In genomic region chr12:80064269-80064668, GRCh38 we compare ENCODE assay signal across 30 cellular contexts. TPM values are rescaled to one million over a fixed set of nuclear protein-coding genes. Genes with fewer than 3 reads are reported as not detected.
DNase-seq lines count a peak whose midpoint lies in the region; ATAC-seq, FAIRE-seq and TF ChIP-seq lines count a peak whose summit lies in the region.
"Had no signal": no experiment of that assay in that cellular context is flagged by ENCODE, and none has a peak within 500 bp of the region (broad histone marks: within the 10 kb centered on the region; RNA-seq: fewer than 3 reads in every experiment).

No MANE protein-coding gene starts in this region.

- ATAC-seq in activated naive CD8-positive, alpha-beta T cell treated with anti-CD3 and anti-CD28 coated beads, Interleukin-2, amount 50 U/mL, for 24 hours: no peak
- ATAC-seq: activated CD8-positive, alpha-beta T cell treated with anti-CD3 and anti-CD28 coated beads, Interleukin-2, amount 10 ng/mL, durations not matched to agents 7 days and 5 days; activated T-helper 17 cell treated with anti-CD3 and anti-CD28 coated beads, Interleukin-2, amount 50 U/mL, for 72 hours; effector memory CD8-positive, alpha-beta T cell; left cardiac atrium; natural killer cell treated with Interleukin-12 subunit alpha and Interleukin-12 subunit beta and Interleukin-15 and Interleukin-18, amount 100 ng/mL, for 72 hours; pancreas had no signal

- no peak overlapping the region for H3K9ac ChIP-seq in neural progenitor cell
- H3K9ac ChIP-seq: BLaER1 had no signal

- H3K27me3 ChIP-seq in osteoblast (ENCODE audit: insufficient read depth, low read length) (no peaks in the 10 kb centered on the region), neural progenitor cell (no peaks in the 10 kb centered on the region)
- H3K27me3 ChIP-seq: BLaER1, pancreas, Peyer's patch had no signal

- H3K27me3 Mint-ChIP-seq in neural progenitor cell (ENCODE audit: insufficient read depth, low read depth): no peaks in the 10 kb centered on the region
- no peaks in the 10 kb centered on the region for H3K27me3 Mint-ChIP-seq in activated naive CD8-positive, alpha-beta T cell treated with anti-CD3 and anti-CD28 coated beads, Interleukin-2, amount 50 U/mL, for 24 hours
- H3K27me3 Mint-ChIP-seq: activated naive CD4-positive, alpha-beta T cell treated with anti-CD3 and anti-CD28 coated beads, Interleukin-2, amount 10 ng/mL, durations not matched to agents 7 days and 5 days; activated T-helper 17 cell treated with anti-CD3 and anti-CD28 coated beads, Interleukin-2, amount 50 U/mL, for 72 hours; stimulated activated naive CD8-positive, alpha-beta T cell treated with anti-CD3 and anti-CD28 coated beads, Interleukin-15, Interleukin-2, amounts not matched to agents 100 ng/mL and 50 ng/mL, for 24 hours had no signal

- no peak overlapping the region for H3K4me2 ChIP-seq in osteoblast (ENCODE audit: insufficient read depth, low read length)
- no peak overlapping the region for H3K4me2 ChIP-seq in neural progenitor cell
- H3K4me2 ChIP-seq: BLaER1 had no signal

- H3K27ac Mint-ChIP-seq in neural progenitor cell: no peak overlapping the region
- no peak overlapping the region for H3K27ac Mint-ChIP-seq in activated naive CD8-positive, alpha-beta T cell treated with anti-CD3 and anti-CD28 coated beads, Interleukin-2, amount 50 U/mL, for 24 hours
- H3K27ac Mint-ChIP-seq: activated CD8-positive, alpha-beta T cell treated with anti-CD3 and anti-CD28 coated beads, Interleukin-2, amount 10 ng/mL, durations not matched to agents 7 days and 5 days; activated naive CD4-positive, alpha-beta T cell treated with anti-CD3 and anti-CD28 coated beads, Interleukin-2, amount 10 ng/mL, durations not matched to agents 7 days and 5 days; activated T-helper 17 cell treated with anti-CD3 and anti-CD28 coated beads, Interleukin-2, amount 50 U/mL, for 72 hours; effector memory CD8-positive, alpha-beta T cell; natural killer cell treated with Interleukin-12 subunit alpha and Interleukin-12 subunit beta and Interleukin-15 and Interleukin-18, amount 100 ng/mL, for 72 hours; stimulated activated naive CD8-positive, alpha-beta T cell treated with anti-CD3 and anti-CD28 coated beads, Interleukin-15, Interleukin-2, amounts not matched to agents 100 ng/mL and 50 ng/mL, for 24 hours had no signal

- H3K27ac ChIP-seq in osteoblast (ENCODE audit: low read depth, low read length) (no peak overlapping the region), neural progenitor cell (no peak overlapping the region)
- H3K27ac ChIP-seq: BLaER1, coronary artery, pancreas, Peyer's patch, thoracic aorta had no signal

- H3K9me3 ChIP-seq in osteoblast (ENCODE audit: low read depth, low read length) (no peaks in the 10 kb centered on the region), neural progenitor cell (ENCODE audit: low read depth) (no peaks in the 10 kb centered on the region)
- H3K9me3 ChIP-seq: BLaER1, pancreas, Peyer's patch, thoracic aorta had no signal

- no peaks in the 10 kb centered on the region for H3K9me3 Mint-ChIP-seq in neural progenitor cell
- no peaks in the 10 kb centered on the region for H3K9me3 Mint-ChIP-seq in activated naive CD8-positive, alpha-beta T cell treated with anti-CD3 and anti-CD28 coated beads, Interleukin-2, amount 50 U/mL, for 24 hours
- H3K9me3 Mint-ChIP-seq: activated naive CD4-positive, alpha-beta T cell treated with anti-CD3 and anti-CD28 coated beads, Interleukin-2, amount 10 ng/mL, durations not matched to agents 7 days and 5 days; activated T-helper 17 cell treated with anti-CD3 and anti-CD28 coated beads, Interleukin-2, amount 50 U/mL, for 72 hours; effector memory CD8-positive, alpha-beta T cell; natural killer cell treated with Interleukin-12 subunit alpha and Interleukin-12 subunit beta and Interleukin-15 and Interleukin-18, amount 100 ng/mL, for 72 hours; stimulated activated naive CD8-positive, alpha-beta T cell treated with anti-CD3 and anti-CD28 coated beads, Interleukin-15, Interleukin-2, amounts not matched to agents 100 ng/mL and 50 ng/mL, for 24 hours had no signal

- DNase-seq in COLO829 (ENCODE audit: low spot score) (peak; percentile 63), amniotic epithelial cell (ENCODE audit: low read depth) (peak; percentile 16), fibroblast of gingiva (ENCODE audit: low read depth) (peak; percentile 33), osteoblast (ENCODE audit: insufficient read length, low spot score, missing footprints) (peak; percentile 49), neural progenitor cell (ENCODE audit: low spot score) (no peak), frontal cortex (ENCODE audit: low spot score in 2 of 2) (no peak)
- DNase-seq in activated naive CD8-positive, alpha-beta T cell treated with anti-CD3 and anti-CD28 coated beads, Interleukin-2, amount 50 U/mL, for 24 hours: no peak
- DNase-seq: activated CD8-positive, alpha-beta T cell treated with anti-CD3 and anti-CD28 coated beads, Interleukin-2, amount 10 ng/mL, durations not matched to agents 7 days and 5 days; activated naive CD4-positive, alpha-beta T cell treated with anti-CD3 and anti-CD28 coated beads, Interleukin-2, amount 10 ng/mL, durations not matched to agents 7 days and 5 days; amygdala; DMS153; effector memory CD8-positive, alpha-beta T cell; erythroblast; hypothalamus; left cardiac atrium; NCI-H187; NCI-H446 treated with DMSO at 0.1 percent for 48 hours; NCI-H774; pancreas; Peyer's patch; retina; SIG-M5; stimulated activated CD4-positive, alpha-beta T cell treated with anti-CD3 and anti-CD28 coated beads, Interleukin-2, amount 100 ng/mL, for 24 hours; T-helper 9 cell had no signal

- no peaks in the 10 kb centered on the region for H3K36me3 ChIP-seq in osteoblast (ENCODE audit: insufficient read depth, low read length)
- no peaks in the 10 kb centered on the region for H3K36me3 ChIP-seq in neural progenitor cell
- H3K36me3 ChIP-seq: BLaER1, pancreas, Peyer's patch, thoracic aorta had no signal

- H2AFZ ChIP-seq in osteoblast (ENCODE audit: low read length) (no peak overlapping the region), neural progenitor cell (replicated peaks) (no peak overlapping the region)

- no peak for TF ChIP-seq CTCF in osteoblast (IDR thresholded peaks at IDR 0.05; ENCODE audit: extremely low read depth, low read depth, low read length)
- TF ChIP-seq CTCF in neural progenitor cell (IDR thresholded peaks at IDR 0.05): no peak

- H3K4me3 Mint-ChIP-seq in neural progenitor cell: no peak overlapping the region
- H3K4me3 Mint-ChIP-seq in activated naive CD8-positive, alpha-beta T cell treated with anti-CD3 and anti-CD28 coated beads, Interleukin-2, amount 50 U/mL, for 24 hours: no peak overlapping the region
- H3K4me3 Mint-ChIP-seq: activated CD8-positive, alpha-beta T cell treated with anti-CD3 and anti-CD28 coated beads, Interleukin-2, amount 10 ng/mL, durations not matched to agents 7 days and 5 days; activated naive CD4-positive, alpha-beta T cell treated with anti-CD3 and anti-CD28 coated beads, Interleukin-2, amount 10 ng/mL, durations not matched to agents 7 days and 5 days; activated T-helper 17 cell treated with anti-CD3 and anti-CD28 coated beads, Interleukin-2, amount 50 U/mL, for 72 hours; effector memory CD8-positive, alpha-beta T cell; natural killer cell treated with Interleukin-12 subunit alpha and Interleukin-12 subunit beta and Interleukin-15 and Interleukin-18, amount 100 ng/mL, for 72 hours; stimulated activated naive CD8-positive, alpha-beta T cell treated with anti-CD3 and anti-CD28 coated beads, Interleukin-15, Interleukin-2, amounts not matched to agents 100 ng/mL and 50 ng/mL, for 24 hours had no signal

- FAIRE-seq in frontal cortex (lab: Jason Lieb, UNC): no peak
- FAIRE-seq: pancreas had no signal

- no peaks in the 10 kb centered on the region for H3K36me3 Mint-ChIP-seq in neural progenitor cell
- H3K36me3 Mint-ChIP-seq in activated naive CD8-positive, alpha-beta T cell treated with anti-CD3 and anti-CD28 coated beads, Interleukin-2, amount 50 U/mL, for 24 hours (ENCODE audit: low read depth): no peaks in the 10 kb centered on the region
- H3K36me3 Mint-ChIP-seq: activated naive CD4-positive, alpha-beta T cell treated with anti-CD3 and anti-CD28 coated beads, Interleukin-2, amount 10 ng/mL, durations not matched to agents 7 days and 5 days; natural killer cell treated with Interleukin-12 subunit alpha and Interleukin-12 subunit beta and Interleukin-15 and Interleukin-18, amount 100 ng/mL, for 72 hours had no signal

- H3K79me2 ChIP-seq in osteoblast (ENCODE audit: insufficient read depth, low read length): no peaks in the 10 kb centered on the region
- H3K79me2 ChIP-seq in neural progenitor cell (ENCODE audit: low read depth): no peaks in the 10 kb centered on the region

- H4K20me1 ChIP-seq in osteoblast (ENCODE audit: insufficient read depth, low read length) (no peaks in the 10 kb centered on the region), neural progenitor cell (ENCODE audit: low read depth) (no peaks in the 10 kb centered on the region)
- H4K20me1 ChIP-seq: BLaER1 had no signal

- H3K4me3 ChIP-seq in osteoblast (ENCODE audit: insufficient read depth, low read length) (no peak overlapping the region), neural progenitor cell (no peak overlapping the region)
- H3K4me3 ChIP-seq: BLaER1, coronary artery, pancreas, Peyer's patch, thoracic aorta had no signal

- no peaks in the 10 kb centered on the region for H3K4me1 Mint-ChIP-seq in neural progenitor cell
- no peaks in the 10 kb centered on the region for H3K4me1 Mint-ChIP-seq in activated naive CD8-positive, alpha-beta T cell treated with anti-CD3 and anti-CD28 coated beads, Interleukin-2, amount 50 U/mL, for 24 hours
- H3K4me1 Mint-ChIP-seq: activated naive CD4-positive, alpha-beta T cell treated with anti-CD3 and anti-CD28 coated beads, Interleukin-2, amount 10 ng/mL, durations not matched to agents 7 days and 5 days; activated T-helper 17 cell treated with anti-CD3 and anti-CD28 coated beads, Interleukin-2, amount 50 U/mL, for 72 hours had no signal

- H3K4me1 ChIP-seq in osteoblast (ENCODE audit: insufficient read depth, low read length): no peaks in the 10 kb centered on the region
- H3K4me1 ChIP-seq in neural progenitor cell: no peaks in the 10 kb centered on the region
- H3K4me1 ChIP-seq: BLaER1, Peyer's patch had no signal

- H3F3A ChIP-seq in neural progenitor cell (ENCODE audit: low read depth): no peaks in the 10 kb centered on the region

RNA-seq across cellular contexts. Expression of gene OTOGL, which starts 35.1 kb away (rescaled TPM):
- total RNA-seq in osteoblast: 0.36 and 0.59 TPM in 2 replicates
- 0.13 and 0.77 TPM in 2 replicates for total RNA-seq in neural progenitor cell (ENCODE audit: low replicate concordance)
- total RNA-seq in frontal cortex: 0.41 TPM
- total RNA-seq: activated CD8-positive, alpha-beta T cell treated with anti-CD3 and anti-CD28 coated beads, Interleukin-2, amount 10 ng/mL, durations not matched to agents 7 days and 5 days; activated T-helper 17 cell treated with anti-CD3 and anti-CD28 coated beads, Interleukin-2, amount 50 U/mL, for 72 hours; natural killer cell treated with Interleukin-12 subunit alpha and Interleukin-12 subunit beta and Interleukin-15 and Interleukin-18, amount 100 ng/mL, for 72 hours had no signal

Comparison
In these comparisons a context has a peak if more than half of its experiments do, and no peak if none do; other contexts are left out.
1. DNase-seq: peak in COLO829 (single experiment), amniotic epithelial cell (single experiment), fibroblast of gingiva (single experiment) and osteoblast (single experiment); none in neural progenitor cell (single experiment), frontal cortex (0 of 2) and activated naive CD8-positive, alpha-beta T cell treated with anti-CD3 and anti-CD28 coated beads, Interleukin-2, amount 50 U/mL, for 24 hours (single experiment).